In genomic region chr5:177317959-177318377, GRCh38 we compare ENCODE assay signal across 8 cellular contexts. TPM values are rescaled to one million over a fixed set of nuclear protein-coding genes. Genes with fewer than 3 reads are reported as not detected.
DNase-seq lines count a peak whose midpoint lies in the region; ATAC-seq and TF ChIP-seq lines count a peak whose summit lies in the region.

No MANE protein-coding gene starts in this region.

- no peaks in the 10 kb centered on the region for H3K36me3 ChIP-seq in A673 (ENCODE audit: insufficient read depth, low read length, poor library complexity, severe bottlenecking)

- peak; percentile 68 for DNase-seq in A673 (ENCODE audit: low spot score)
- DNase-seq in GM13976 (ENCODE audit: low spot score): peak; percentile 79
- DNase-seq in NCI-H226: peak; percentile 41
- peak; percentile 52 for DNase-seq in activated CD4-positive, CD25-positive, alpha-beta regulatory T cell treated with anti-CD3 and anti-CD28 coated beads, Interleukin-2, amount 50 U/mL, for 16 hours (ENCODE audit: low read depth, low spot score)
- peak; percentile 65 for DNase-seq in central memory CD4-positive, alpha-beta T cell
- DNase-seq in left lobe of liver (ENCODE audit: low spot score): peak; percentile 84
- DNase-seq in stimulated activated CD4-positive, alpha-beta T cell treated with anti-CD3 and anti-CD28 coated beads, Interleukin-4, amount 100 ng/mL, for 1 hour: peak; percentile 72

- ATAC-seq in left lobe of liver (peak; percentile 93), HG03097 (IDR thresholded peaks at IDR 0.05; ENCODE audit: low FRiP score, unreplicated experiment) (no peak)

- no peak overlapping the region for H3K27ac ChIP-seq in A673 (ENCODE audit: low read depth, low read length, poor library complexity, severe bottlenecking)

- in situ Hi-C loops in GM13976 (cut with MboI; ENCODE audit: low sequenced_read_pairs, unreplicated experiment): no loop called here

- BruUV-seq in A673 (replicated peaks; lab: Mats Ljungman, UMichigan): no TSS peak

- CTCF ChIA-PET in A673 (lab: Charles Lee): interaction anchor here (0.7 to 0.9 kb wide), 2 partner anchors 8 to 53 kb away, joined by 3 to 4 read pairs; no protein-coding TSS in a partner anchor

- TF ChIP-seq CTCF in A673 (conservative IDR thresholded peaks at IDR 0.05; ENCODE audit: low read depth, low read length): peak; percentile 85
- peak; percentile 76 for TF ChIP-seq CTCF in GM13976 (IDR thresholded peaks at IDR 0.05; ENCODE audit: borderline replicate concordance, control extremely low read depth, extremely low read depth, insufficient read depth, missing control alignments)

- POLR2A ChIA-PET in A673 (lab: Charles Lee; ENCODE audit: low non-redundant PET): no interaction called here

- intact Hi-C loops in A673 (cut with micrococcal nuclease; ENCODE audit: unreplicated experiment): no loop called here

- peaks cover 1% of the 10 kb centered on the region for H3K4me1 ChIP-seq in A673 (ENCODE audit: insufficient read depth, low read length, poor library complexity, severe bottlenecking)

- no peaks in the 10 kb centered on the region for H3K9me3 ChIP-seq in A673 (ENCODE audit: low read depth, low read length, poor library complexity, severe bottlenecking)

- no peak overlapping the region for H3K4me3 ChIP-seq in A673 (ENCODE audit: low read depth, low read length, poor library complexity, severe bottlenecking)

- no peaks in the 10 kb centered on the region for H3K27me3 ChIP-seq in A673 (replicated peaks; ENCODE audit: insufficient read depth, low read depth, low read length, poor library complexity)

RNA-seq across cellular contexts. Expression of gene MXD3, which starts 6.3 kb away (rescaled TPM):
- total RNA-seq in A673 (2021) (15.1 and 19.4 TPM in 2 replicates), left lobe of liver (9.4 TPM)

RNA-seq across cellular contexts. Expression of gene PRELID1, which starts 14.4 kb away (rescaled TPM):
- 169 and 194 TPM in 2 replicates for total RNA-seq in A673 (2021)
- 68.1 TPM for total RNA-seq in left lobe of liver

RNA-seq across cellular contexts. Expression of gene RAB24, which starts 14.4 kb away (rescaled TPM):
- total RNA-seq in A673 (2021) (16.0 and 19.2 TPM in 2 replicates), left lobe of liver (15.3 TPM)

RNA-seq across cellular contexts. Expression of gene LMAN2, which starts 33.5 kb away (rescaled TPM):
- total RNA-seq in A673 (2021): 97.7 and 98.4 TPM in 2 replicates
- 162 TPM for total RNA-seq in left lobe of liver

RNA-seq across cellular contexts. Expression of gene RGS14, which starts 39.8 kb away (rescaled TPM):
- total RNA-seq in A673 (2021) (3.1 and 6.5 TPM in 2 replicates), left lobe of liver (34.6 TPM)
